In the genomic region with DNA sequence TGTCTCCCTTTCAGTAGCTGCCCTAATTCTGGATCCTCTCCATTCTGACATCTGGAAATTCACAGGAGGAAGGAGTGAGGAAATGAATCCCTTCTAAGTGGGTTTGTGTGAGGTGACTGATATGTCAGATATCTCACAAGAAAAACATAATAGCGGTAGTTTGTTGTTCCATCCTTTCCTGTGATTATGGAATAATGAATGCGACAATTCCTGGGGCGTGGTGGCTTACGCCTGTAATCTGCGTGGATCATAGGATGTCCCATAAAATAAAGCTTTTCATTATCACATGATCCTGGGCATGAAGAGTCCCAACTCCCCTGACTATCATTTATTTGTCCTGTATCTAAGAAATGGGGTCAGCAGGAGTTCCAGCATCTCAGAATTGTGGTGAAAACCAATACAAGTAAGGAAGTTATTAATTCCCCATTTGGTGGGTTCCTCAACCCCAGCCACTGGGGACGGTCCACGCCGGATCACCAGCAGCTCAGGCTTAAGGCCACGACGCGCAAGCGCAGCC, we compare ENCODE assay signal across 8 cellular contexts.
DNase-seq lines count a peak whose midpoint lies in the region; ATAC-seq and TF ChIP-seq lines count a peak whose summit lies in the region.

No MANE protein-coding gene starts in this region.

- H3K36me3 Mint-ChIP-seq in central memory CD8-positive, alpha-beta T cell (ENCODE audit: insufficient read depth), result peaks cover 18% of the 10 kb centered on the region

- H3K27me3 Mint-ChIP-seq in central memory CD8-positive, alpha-beta T cell, result no peaks in the 10 kb centered on the region

- H3K9ac ChIP-seq in HUES6 (ENCODE audit: low read length) (peak overlapping the region; percentile 95), mucosa of stomach (ENCODE audit: low read length) (peak overlapping the region; percentile 36)

- H3K27ac Mint-ChIP-seq in central memory CD8-positive, alpha-beta T cell (ENCODE audit: low read depth), result peak overlapping the region; percentile 91

- peak overlapping the region; percentile 78 for H3K4me3 ChIP-seq in AG04449 (ENCODE audit: low read depth, low read length)
- H3K4me3 ChIP-seq in HUES6 (ENCODE audit: low read depth, low read length), result peak overlapping the region; percentile 63
- H3K4me3 ChIP-seq in mucosa of stomach (ENCODE audit: low read length), result no peak overlapping the region

- H3K4me1 ChIP-seq in HUES6 (ENCODE audit: control insufficient read depth, insufficient read depth, low read length) (peaks cover 8% of the 10 kb centered on the region; the same call in 1 of the 2 replicates), mucosa of stomach (ENCODE audit: control insufficient read depth, insufficient read depth, low read length) (peaks cover 16% of the 10 kb centered on the region)

- peak overlapping the region; percentile 92 for H3K4me3 Mint-ChIP-seq in central memory CD8-positive, alpha-beta T cell

- peaks cover 16% of the 10 kb centered on the region for H3K36me3 ChIP-seq in HUES6 (ENCODE audit: control insufficient read depth, insufficient read depth, low read length)
- peaks cover 3% of the 10 kb centered on the region for H3K36me3 ChIP-seq in mucosa of stomach (ENCODE audit: control insufficient read depth, insufficient read depth, low read length)

- POLR2A ChIA-PET in AG04449 (lab: Yijun Ruan, JAX), result interaction anchor here (0.6 to 1.3 kb wide), 11 partner anchors 8 to 296 kb away, joined by 3 to 14 read pairs (median 4); a partner anchor contains a TSS

- DNase-seq in AG04449 (ENCODE audit: low read depth, low spot score), result no peak
- no peak for DNase-seq in central memory CD8-positive, alpha-beta T cell (ENCODE audit: low spot score in 2 of 2)
- DNase-seq in effector CD8-positive, alpha-beta T cell (lab: John Stamatoyannopoulos, UW), result no peak
- DNase-seq in SW 1271 (lab: John Stamatoyannopoulos, UW), result no peak

- H3K9me3 ChIP-seq in HUES6 (ENCODE audit: control insufficient read depth, insufficient read depth, low read depth, low read length) (no peaks in the 10 kb centered on the region), mucosa of stomach (ENCODE audit: control insufficient read depth, low read length) (no peaks in the 10 kb centered on the region)

- TF ChIP-seq CTCF in AG04449 (IDR thresholded peaks at IDR 0.05; ENCODE audit: insufficient read depth, low read length, missing control alignments), result no peak

- peaks cover 28% of the 10 kb centered on the region for H3K4me1 Mint-ChIP-seq in central memory CD8-positive, alpha-beta T cell

- no peak overlapping the region for H3K27ac ChIP-seq in HUES6 (ENCODE audit: low read depth, low read length)

- CTCF ChIA-PET in AG04449 (lab: Yijun Ruan, JAX), result interaction anchor here (0.9 to 3.2 kb wide), 4 partner anchors 9 to 59 kb away, joined by 3 to 9 read pairs (median 5); a partner anchor contains a TSS

- no peak for ATAC-seq in central memory CD8-positive, alpha-beta T cell (replicated peaks; ENCODE audit: extremely low read depth, poor library complexity, severe bottlenecking)
- ATAC-seq in GM21619 (IDR thresholded peaks at IDR 0.05; ENCODE audit: unreplicated experiment) (no peak), HG03460 (IDR thresholded peaks at IDR 0.05; ENCODE audit: unreplicated experiment) (no peak)

- H3K9me3 Mint-ChIP-seq in central memory CD8-positive, alpha-beta T cell, result no peaks in the 10 kb centered on the region

- H3K27me3 ChIP-seq in HUES6 (ENCODE audit: control insufficient read depth, insufficient read depth, low read length), result no peaks in the 10 kb centered on the region
- no peaks in the 10 kb centered on the region for H3K27me3 ChIP-seq in mucosa of stomach (ENCODE audit: control insufficient read depth, insufficient read depth, low read length)
